In the genomic region with DNA sequence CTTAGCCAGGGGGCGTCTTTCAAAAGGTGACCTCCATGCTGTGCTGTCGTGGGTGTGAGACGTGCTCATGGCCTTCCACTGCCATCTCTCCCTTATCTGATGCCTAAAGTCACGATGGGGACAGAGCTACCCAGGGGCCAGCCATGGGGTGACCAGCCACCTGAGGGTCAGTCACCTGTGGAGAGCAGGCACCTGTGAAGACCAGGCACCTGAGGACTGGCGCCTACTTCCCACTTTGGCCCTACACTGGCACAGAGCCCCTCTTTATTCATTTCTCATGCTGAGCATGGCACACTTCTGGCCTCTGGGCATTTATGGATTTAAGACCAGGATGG, we compare ENCODE assay signal across 18 cellular contexts. TPM values are rescaled to one million over a fixed set of nuclear protein-coding genes. Genes with fewer than 3 reads are reported as not detected.
A peak's percentile ranks its signal among the peaks of the same experiment; 100 is the strongest.
DNase-seq lines count a peak whose midpoint lies in the region; ATAC-seq and TF ChIP-seq lines count a peak whose summit lies in the region.
"Had no signal": no experiment of that assay in that cellular context is flagged by ENCODE, and none has a peak within 500 bp of the region (broad histone marks: within the 10 kb centered on the region; RNA-seq: fewer than 3 reads in every experiment).

No MANE protein-coding gene starts in this region.

- TF ChIP-seq POLR2A in uterus (IDR thresholded peaks at IDR 0.05): no peak

- ATAC-seq in HG03354 (IDR thresholded peaks at IDR 0.05; ENCODE audit: poor library complexity, severe bottlenecking, unreplicated experiment) (no peak), HG03521 (IDR thresholded peaks at IDR 0.05; ENCODE audit: unreplicated experiment) (no peak)

- no peak overlapping the region for H3K27ac ChIP-seq in VCaP
- H3K27ac ChIP-seq in uterus: no peak overlapping the region
- H3K27ac ChIP-seq: GM23248, KMS-11 had no signal

- no peaks in the 10 kb centered on the region for H3K27me3 ChIP-seq in uterus
- H3K27me3 ChIP-seq: BE2C had no signal

- TF ChIP-seq CTCF in VCaP (conservative IDR thresholded peaks at IDR 0.05) (peak; percentile 41), osteocyte (IDR thresholded peaks at IDR 0.05) (no peak), uterus (IDR thresholded peaks at IDR 0.05) (no peak)

- DNase-seq in activated effector memory CD4-positive, alpha-beta T cell treated with anti-CD3 and anti-CD28 coated beads, Interleukin-2, amount 50 U/mL, for 16 hours: peak; percentile 53
- DNase-seq in activated effector memory CD4-positive, alpha-beta T cell treated with Interleukin-2 at 50 U/mL for 16 hours: no peak
- DNase-seq in osteocyte (ENCODE audit: extremely low spot score, unreplicated experiment) (no peak), uterus (no peak)
- DNase-seq: BE2C, GF-D8, NCI-H187, NCI-H2107, NCI-H2227 treated with DMSO at 0.1 percent for 48 hours, NCI-H774 had no signal

- H3K27me3 Mint-ChIP-seq in osteocyte (ENCODE audit: unreplicated experiment): no peaks in the 10 kb centered on the region

- peaks cover 20% of the 10 kb centered on the region for H3K4me1 Mint-ChIP-seq in osteocyte (ENCODE audit: unreplicated experiment)

- no peaks in the 10 kb centered on the region for H3K9me3 ChIP-seq in uterus
- H3K9me3 ChIP-seq: BE2C, HAP-1 had no signal

- no peak overlapping the region for H3K4me3 Mint-ChIP-seq in osteocyte (ENCODE audit: unreplicated experiment)
- H3K4me3 Mint-ChIP-seq: CD4-positive, CD25-positive, alpha-beta regulatory T cell had no signal

- no peaks in the 10 kb centered on the region for H3K9me3 Mint-ChIP-seq in osteocyte (ENCODE audit: unreplicated experiment)

- no peaks in the 10 kb centered on the region for H3K4me1 ChIP-seq in uterus
- H3K4me1 ChIP-seq: BE2C, HAP-1 had no signal

- no peak overlapping the region for H3K4me3 ChIP-seq in uterus
- H3K4me3 ChIP-seq: GM12878, GM23248, HAP-1 had no signal

- H3K27ac Mint-ChIP-seq in osteocyte (ENCODE audit: unreplicated experiment): peak overlapping the region; percentile 38

- no peaks in the 10 kb centered on the region for H3K36me3 ChIP-seq in uterus
- H3K36me3 ChIP-seq: BE2C, HAP-1 had no signal

- intact Hi-C loops in uterus (cut with DNase I; ENCODE audit: low total_unique reads): no loop called here

- H3K36me3 Mint-ChIP-seq in osteocyte (ENCODE audit: unreplicated experiment): peaks cover 15% of the 10 kb centered on the region
- H3K36me3 Mint-ChIP-seq: CD4-positive, CD25-positive, alpha-beta regulatory T cell had no signal

RNA-seq across cellular contexts. Expression of gene EXOC3, which starts 6.4 kb away (rescaled TPM):
- 70.0 and 81.4 TPM in 2 replicates for total RNA-seq in osteocyte
- 10 to 100 TPM; 30.6 to 64.4 (median 50.2) TPM for total RNA-seq in uterus
